In genomic region chr1:243255791-243256512, GRCh38 we compare ENCODE assay signal across 8 cellular contexts. TPM values are rescaled to one million over a fixed set of nuclear protein-coding genes. Genes with fewer than 3 reads are reported as not detected.
DNase-seq lines count a peak whose midpoint lies in the region; ATAC-seq and TF ChIP-seq lines count a peak whose summit lies in the region.

Gene SDCCAG8, plus strand, starts transcription at chr1:243256041. Its CDS starts 133 bp downstream, at chr1:243256174.

- H2AFZ ChIP-seq in parathyroid adenoma, result peak within 1 kb of the TSS; percentile 87

- H3K27me3 ChIP-seq in adipocyte (replicated peaks; ENCODE audit: control insufficient read depth, insufficient read depth, low read length), result no peaks in the 10 kb centered on the region
- H3K27me3 ChIP-seq in cardiac muscle cell, result no peaks in the 10 kb centered on the region
- no peaks in the 10 kb centered on the region for H3K27me3 ChIP-seq in parathyroid adenoma (ENCODE audit: control insufficient read depth, insufficient read depth, low read length)
- no peaks in the 10 kb centered on the region for H3K27me3 ChIP-seq in tibial nerve

- 0% methylated on average over 28 to 29 of the region's 32 CpGs for WGBS in tibial nerve, 2 donors

- TF ChIP-seq CTCF in GM12875 (IDR thresholded peaks at IDR 0.05; ENCODE audit: borderline replicate concordance, insufficient read depth, low read depth, low read length) (no peak), cardiac muscle cell (IDR thresholded peaks at IDR 0.05; ENCODE audit: low read depth, low read length) (no peak), parathyroid adenoma (IDR thresholded peaks at IDR 0.05) (no peak), tibial nerve (IDR thresholded peaks at IDR 0.05) (peak in 1 of 5 experiments; percentile 16)

- H3K79me2 ChIP-seq in parathyroid adenoma, result peaks cover 2% of the 10 kb centered on the region

- H3K4me2 ChIP-seq in parathyroid adenoma (ENCODE audit: low read length), result peak within 1 kb of the TSS; percentile 74

- H3K9ac ChIP-seq in adipocyte (ENCODE audit: low read length) (peak within 1 kb of the TSS; percentile 99), parathyroid adenoma (peak within 1 kb of the TSS; percentile 34)

- H3K4me3 ChIP-seq in GM12875 (ENCODE audit: low read depth, low read length), result peak within 1 kb of the TSS; percentile 90
- H3K4me3 ChIP-seq in adipocyte (ENCODE audit: low read length), result peak within 1 kb of the TSS; percentile 87
- H3K4me3 ChIP-seq in cardiac muscle cell, result peak within 1 kb of the TSS; percentile 92
- peak within 1 kb of the TSS; percentile 71 for H3K4me3 ChIP-seq in parathyroid adenoma (ENCODE audit: low read depth, low read length)
- peak within 1 kb of the TSS; percentile 52 to 83 (median 74) for H3K4me3 ChIP-seq in tibial nerve

- DNase-seq in NCI-H1436 (lab: John Stamatoyannopoulos, UW) (peak; percentile 100), T follicular helper cell (ENCODE audit: low read depth) (peak; percentile 92), adipocyte (ENCODE audit: low read depth) (peak; percentile 100), cardiac muscle cell (ENCODE audit: low read depth in 1 of 2, low spot score in 1 of 2) (peak; percentile 100), tibial nerve (ENCODE audit: low spot score in 2 of 2) (peak; percentile 95 to 97)

- peak; percentile 76 for ATAC-seq in HG02798 (IDR thresholded peaks at IDR 0.05; ENCODE audit: poor library complexity, unreplicated experiment)

- peak; percentile 66 to 94 for TF ChIP-seq EP300 in tibial nerve (IDR thresholded peaks at IDR 0.05)

- H3K36me3 ChIP-seq in adipocyte (ENCODE audit: control insufficient read depth, insufficient read depth, low read length, severe bottlenecking), result no peaks in the 10 kb centered on the region
- no peaks in the 10 kb centered on the region for H3K36me3 ChIP-seq in cardiac muscle cell
- no peaks in the 10 kb centered on the region for H3K36me3 ChIP-seq in parathyroid adenoma (ENCODE audit: control insufficient read depth, insufficient read depth, low read length)
- no peaks in the 10 kb centered on the region for H3K36me3 ChIP-seq in tibial nerve

- peak within 1 kb of the TSS; percentile 86 for H3K27ac ChIP-seq in cardiac muscle cell
- H3K27ac ChIP-seq in parathyroid adenoma, result peak within 1 kb of the TSS; percentile 85
- peak within 1 kb of the TSS; percentile 91 to 97 (median 94) for H3K27ac ChIP-seq in tibial nerve

- peaks cover 39% of the 10 kb centered on the region for H3K4me1 ChIP-seq in adipocyte (ENCODE audit: control insufficient read depth, insufficient read depth, low read length)
- peaks cover 31% of the 10 kb centered on the region for H3K4me1 ChIP-seq in cardiac muscle cell (ENCODE audit: low read depth)
- H3K4me1 ChIP-seq in parathyroid adenoma, result no peaks in the 10 kb centered on the region
- H3K4me1 ChIP-seq in tibial nerve, result peaks cover 0 to 61% (median 24%) of the 10 kb centered on the region in 4 donors

- TF ChIP-seq POLR2A in tibial nerve (IDR thresholded peaks at IDR 0.05), result peak; percentile 87 to 93

- no peaks in the 10 kb centered on the region for H3K9me3 ChIP-seq in adipocyte (ENCODE audit: control insufficient read depth, low read length)
- H3K9me3 ChIP-seq in cardiac muscle cell (ENCODE audit: low read depth), result no peaks in the 10 kb centered on the region
- no peaks in the 10 kb centered on the region for H3K9me3 ChIP-seq in parathyroid adenoma (ENCODE audit: control insufficient read depth, low read length)
- H3K9me3 ChIP-seq in tibial nerve, result no peaks in the 10 kb centered on the region

RNA-seq across cellular contexts. Expression of gene SDCCAG8, which starts in this region (rescaled TPM):
- total RNA-seq in cardiac muscle cell (23.3 and 23.8 TPM in 2 replicates), tibial nerve (10 to 100 TPM; 39.0 to 86.5 (median 56.0) TPM)
- polyA plus RNA-seq in cardiac muscle cell, result 38.5 and 58.6 TPM in 2 replicates

Comparison
In these comparisons a context has a peak if more than half of its experiments do, and no peak if none do; other contexts are left out.
1. Peak in every context shown above with its lines: DNase-seq, ATAC-seq, H3K4me3 ChIP-seq and H3K27ac ChIP-seq.